In genomic region chr7:106660862-106661720, GRCh38 we compare ENCODE assay signal across 8 cellular contexts. TPM values are rescaled to one million over a fixed set of nuclear protein-coding genes. Genes with fewer than 3 reads are reported as not detected.
DNase-seq lines count a peak whose midpoint lies in the region; ATAC-seq and TF ChIP-seq lines count a peak whose summit lies in the region.

CCDC71L (minus strand) TSS chr7:106661158; CDS start chr7:106660896, 262 bp downstream.

- no peak for TF ChIP-seq CTCF in PC-9 (conservative IDR thresholded peaks at IDR 0.05)

- H3K79me2 ChIP-seq in PC-9 (ENCODE audit: low read depth), result peaks cover 29% of the 10 kb centered on the region

- H3K4me1 ChIP-seq in PC-9 (replicated peaks; ENCODE audit: insufficient read depth) (peaks cover 19% of the 10 kb centered on the region), esophagus (ENCODE audit: control insufficient read depth in 2 of 2, insufficient read depth in 2 of 2, low read length in 1 of 2) (no peaks in the 10 kb centered on the region), muscle layer of duodenum (ENCODE audit: control insufficient read depth in 1 of 2, insufficient read depth in 2 of 2, low read length in 2 of 2) (peaks cover 12 to 24% of the 10 kb centered on the region in 2 donors)

- H3K9me3 ChIP-seq in PC-9 (ENCODE audit: insufficient read depth, low read depth), result no peaks in the 10 kb centered on the region
- no peaks in the 10 kb centered on the region for H3K9me3 ChIP-seq in esophagus (ENCODE audit: control insufficient read depth in 2 of 2, insufficient read depth in 1 of 2, low read depth in 1 of 2, low read length in 1 of 2)
- H3K9me3 ChIP-seq in muscle layer of duodenum (ENCODE audit: control insufficient read depth in 1 of 2, low read length in 2 of 2), result no peaks in the 10 kb centered on the region

- POLR2A ChIA-PET in PC-9 (lab: Charles Lee; ENCODE audit: unreplicated experiment), result interaction anchor here (0.5 kb wide), 1 partner anchor 118 kb away, joined by 7 read pairs; no protein-coding TSS in a partner anchor

- H3K36me3 ChIP-seq in PC-9 (ENCODE audit: low read depth) (no peaks in the 10 kb centered on the region), esophagus (ENCODE audit: control insufficient read depth in 2 of 2, insufficient read depth in 2 of 2, low read length in 1 of 2) (no peaks in the 10 kb centered on the region), muscle layer of duodenum (ENCODE audit: control insufficient read depth in 1 of 2, insufficient read depth in 2 of 2, low read length in 2 of 2) (no peaks in the 10 kb centered on the region)

- H3K4me3 ChIP-seq in PC-9 (peak within 1 kb of the TSS; percentile 81), esophagus (ENCODE audit: low read depth in 1 of 2, low read length in 2 of 2) (peak within 1 kb of the TSS; percentile 74 to 95), muscle layer of duodenum (ENCODE audit: low read depth in 1 of 2, low read length in 2 of 2) (peak within 1 kb of the TSS; percentile 84 to 92)

- WGBS in esophagus, 2 donors, result 4 to 5% methylated on average over 43 to 51 of the region's 51 CpGs

- H2AFZ ChIP-seq in PC-9, result peak within 1 kb of the TSS; percentile 86

- BruUV-seq in PC-9 (replicated peaks; lab: Mats Ljungman, UMichigan), result TSS peak; percentile 74

- DNase-seq in DMS 273 (lab: John Stamatoyannopoulos, UW; ENCODE audit: unreplicated experiment) (peak; percentile 98), PC-9 (peak; percentile 67 to 95)
- DNase-seq in activated T-cell treated with anti-CD3 and anti-CD28 coated beads, Interleukin-2, amount 50 U/mL, for 1 hour, result peak; percentile 92
- peak; percentile 92 to 95 for DNase-seq in stimulated activated CD8-positive, alpha-beta memory T cell treated with anti-CD3 and anti-CD28 coated beads, Interleukin-7, amount 100 ng/mL, for 4 hours (ENCODE audit: low read depth in 2 of 2)

- CTCF ChIA-PET in PC-9 (lab: Charles Lee), result interaction anchor here (0.6 to 3.5 kb wide), 7 partner anchors 9 to 125 kb away, joined by 3 to 23 read pairs (median 7); no protein-coding TSS in a partner anchor

- no peaks in the 10 kb centered on the region for H3K9me2 ChIP-seq in PC-9 (ENCODE audit: insufficient read depth)

- H3K27me3 ChIP-seq in PC-9 (ENCODE audit: insufficient read depth, low read depth), result no peaks in the 10 kb centered on the region
- no peaks in the 10 kb centered on the region for H3K27me3 ChIP-seq in esophagus (ENCODE audit: control insufficient read depth in 1 of 2, insufficient read depth in 2 of 2, low read length in 2 of 2)
- H3K27me3 ChIP-seq in muscle layer of duodenum (ENCODE audit: low read depth, low read length), result no peaks in the 10 kb centered on the region

- H3F3A ChIP-seq in PC-9 (ENCODE audit: insufficient read depth, low read depth), result peaks cover 17% of the 10 kb centered on the region

- H4K20me1 ChIP-seq in PC-9 (ENCODE audit: insufficient read depth), result no peaks in the 10 kb centered on the region

- ATAC-seq in GM21529 (IDR thresholded peaks at IDR 0.05; ENCODE audit: unreplicated experiment), result peak; percentile 76

- TF ChIP-seq RAD21 in Ishikawa (IDR thresholded peaks at IDR 0.05; ENCODE audit: low read depth), result no peak

- intact Hi-C loops in PC-9 (cut with micrococcal nuclease; ENCODE audit: unreplicated experiment), result loop anchor here (1.0 to 10.0 kb wide), 9 partner anchors 57 to 506 kb away; partner anchors contain the start of gene HBP1

- peak; percentile 16; the same call in 1 of the 2 replicates for TF ChIP-seq EP300 in Ishikawa (IDR thresholded peaks at IDR 0.05; ENCODE audit: borderline replicate concordance)

- H3K4me2 ChIP-seq in PC-9, result peak within 1 kb of the TSS; percentile 86

- H3K27ac ChIP-seq in PC-9 (peak within 1 kb of the TSS; percentile 71), esophagus (ENCODE audit: low read depth in 2 of 2, low read length in 1 of 2) (peak within 1 kb of the TSS; percentile 89 to 94), muscle layer of duodenum (ENCODE audit: low read length) (peak within 1 kb of the TSS; percentile 94)

TF ChIP-seq in Ishikawa, 13 proteins besides CTCF, POLR2A, EP300 and RAD21:
- TF ChIP-seq ZBTB7A (IDR thresholded peaks at IDR 0.05; ENCODE audit: low read depth), result peak; percentile 52; the same call in 1 of the 2 replicates
- TF ChIP-seq, protein P1, sequence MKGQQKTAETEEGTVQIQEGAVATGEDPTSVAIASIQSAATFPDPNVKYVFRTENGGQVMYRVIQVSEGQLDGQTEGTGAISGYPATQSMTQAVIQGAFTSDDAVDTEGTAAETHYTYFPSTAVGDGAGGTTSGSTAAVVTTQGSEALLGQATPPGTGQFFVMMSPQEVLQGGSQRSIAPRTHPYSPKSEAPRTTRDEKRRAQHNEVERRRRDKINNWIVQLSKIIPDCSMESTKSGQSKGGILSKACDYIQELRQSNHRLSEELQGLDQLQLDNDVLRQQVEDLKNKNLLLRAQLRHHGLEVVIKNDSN (IDR thresholded peaks at IDR 0.05), result no peak
- peak; percentile 52; the same call in 1 of the 2 replicates for TF ChIP-seq TAF1 (IDR thresholded peaks at IDR 0.05; ENCODE audit: low read depth)
- no peak for TF ChIP-seq TEAD4 (IDR thresholded peaks at IDR 0.05)
- TF ChIP-seq NFIC (IDR thresholded peaks at IDR 0.05), result no peak
- TF ChIP-seq, protein P2, sequence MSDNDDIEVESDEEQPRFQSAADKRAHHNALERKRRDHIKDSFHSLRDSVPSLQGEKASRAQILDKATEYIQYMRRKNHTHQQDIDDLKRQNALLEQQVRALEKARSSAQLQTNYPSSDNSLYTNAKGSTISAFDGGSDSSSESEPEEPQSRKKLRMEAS (IDR thresholded peaks at IDR 0.05), result no peak
- no peak for TF ChIP-seq CREB1 (IDR thresholded peaks at IDR 0.05; ENCODE audit: low read depth)
- TF ChIP-seq REST (IDR thresholded peaks at IDR 0.05; ENCODE audit: low read depth), result no peak
- peak; percentile 91 for TF ChIP-seq YY1 (IDR thresholded peaks at IDR 0.05; ENCODE audit: low read depth)
- no peak for TF ChIP-seq EGR1 (IDR thresholded peaks at IDR 0.05)
- no peak for TF ChIP-seq FOXM1 (IDR thresholded peaks at IDR 0.05; ENCODE audit: borderline replicate concordance, low read depth)
- no peak for TF ChIP-seq TCF12 (IDR thresholded peaks at IDR 0.05; ENCODE audit: low read depth)
- no peak for TF ChIP-seq CEBPB (IDR thresholded peaks at IDR 0.05)

RNA-seq across cellular contexts. Expression of gene CCDC71L, which starts in this region (rescaled TPM):
- 18.4 and 27.5 TPM in 2 replicates for total RNA-seq in PC-9 (2021)
- polyA plus RNA-seq in esophagus, result 1 to 10 TPM; 2.9 to 4.9 TPM

Comparison
In these comparisons a context has a peak if more than half of its experiments do, and no peak if none do; other contexts are left out.
1. Peak in every context shown above with its lines: DNase-seq, ATAC-seq, H3K4me3 ChIP-seq and H3K27ac ChIP-seq.